Comparison of ENCODE assay signal across 8 cellular contexts in genomic region chr14:45919995-45920394, GRCh38.
DNase-seq lines count a peak whose midpoint lies in the region; ATAC-seq, FAIRE-seq and TF ChIP-seq lines count a peak whose summit lies in the region.
"Not testable (repeated sequence)": the region's sequence is repeated elsewhere in the genome, so short reads cannot be mapped to it uniquely, and the experiment has no call there.

No MANE protein-coding gene starts in this region.

- CTCF ChIA-PET in PC-3 (lab: Charles Lee): not testable (repeated sequence)

- in situ Hi-C loops in SK-MEL-5 (cut with HindIII; ENCODE audit: low pct_unique_long_range_greater_than_20kb, low sequenced_read_pairs): not testable (repeated sequence)

- peak; percentile 81 for ATAC-seq in PC-3

- H3K9me2 ChIP-seq in PC-3 (replicated peaks; ENCODE audit: low read length): not testable (repeated sequence)

- peak overlapping the region; percentile 31 for H3K4me2 ChIP-seq in PC-3 (ENCODE audit: low read length)
- peak overlapping the region; percentile 38 for H3K4me2 ChIP-seq in keratinocyte (ENCODE audit: control insufficient read depth, extremely low read depth, insufficient read depth, low read depth, low read length)

- not testable (repeated sequence) for H2AFZ ChIP-seq in PC-3 (ENCODE audit: low read length); keratinocyte (ENCODE audit: control insufficient read depth, low read length)

- dilution Hi-C loops in keratinocyte (cut with MboI; ENCODE audit: extremely low pct_ligation_motif_present, low sequenced_read_pairs): not testable (repeated sequence)

- H3K27me3 ChIP-seq in PC-3 (ENCODE audit: low read length); bronchial epithelial cell (ENCODE audit: control insufficient read depth, insufficient read depth, low read length); keratinocyte (ENCODE audit: control insufficient read depth, extremely low read depth, insufficient read depth, low read length): not testable (repeated sequence)

- TF ChIP-seq CTCF in 22Rv1 (IDR thresholded peaks at IDR 0.05); PC-3 (conservative IDR thresholded peaks at IDR 0.05; ENCODE audit: low read depth, low read length); bronchial epithelial cell (IDR thresholded peaks at IDR 0.05; ENCODE audit: insufficient read depth, low read length, severe bottlenecking); keratinocyte (optimal IDR thresholded peaks at IDR 0.05 in 1 of 3, IDR thresholded peaks at IDR 0.05 in 1 of 3, conservative IDR thresholded peaks at IDR 0.05 in 1 of 3; ENCODE audit: extremely low read depth in 1 of 3, insufficient read depth in 2 of 3, low read length in 3 of 3): not testable (repeated sequence)

- H3K9me3 ChIP-seq in PC-3 (ENCODE audit: low read length); keratinocyte (ENCODE audit: control insufficient read depth, low read depth, low read length): not testable (repeated sequence)

- not testable (repeated sequence) for H3F3A ChIP-seq in PC-3 (ENCODE audit: low read length, unreplicated experiment)

- H3K9ac ChIP-seq in PC-3 (ENCODE audit: low read length); keratinocyte (ENCODE audit: control insufficient read depth, extremely low read depth, insufficient read depth, low read length): not testable (repeated sequence)

- FAIRE-seq in bronchial epithelial cell (lab: Jason Lieb, UNC): not testable (repeated sequence)
- peak; percentile 89 for FAIRE-seq in keratinocyte (lab: Jason Lieb, UNC)

- DNase-seq in H4 (ENCODE audit: low spot score): peak; percentile 2
- DNase-seq in NCI-H1092 (lab: John Stamatoyannopoulos, UW): peak; percentile 2
- DNase-seq in NCI-H524 treated with DMSO at 0.1 percent for 48 hours (lab: John Stamatoyannopoulos, UW): peak; percentile 91
- DNase-seq in PC-3: peak; percentile 85
- peak; percentile 96 for DNase-seq in SK-MEL-5 (ENCODE audit: low read depth, low spot score)
- DNase-seq in bronchial epithelial cell (ENCODE audit: low read depth): peak; percentile 63
- DNase-seq in keratinocyte (ENCODE audit: low read depth, low spot score): peak; percentile 5

- H3K27ac ChIP-seq in 22Rv1: peak overlapping the region; percentile 30
- not testable (repeated sequence) for H3K27ac ChIP-seq in PC-3 (ENCODE audit: low read length); keratinocyte (ENCODE audit: control insufficient read depth, insufficient read depth, low read length)

- not testable (repeated sequence) for H3K36me3 ChIP-seq in PC-3 (ENCODE audit: low read depth, low read length); bronchial epithelial cell (ENCODE audit: control insufficient read depth, insufficient read depth, low read length); keratinocyte (ENCODE audit: control insufficient read depth in 2 of 2, extremely low read depth in 1 of 2, insufficient read depth in 2 of 2, low read length in 2 of 2)

- not testable (repeated sequence) for H3K9me1 ChIP-seq in keratinocyte (ENCODE audit: control insufficient read depth, extremely low read depth, insufficient read depth, low read length)

- POLR2A ChIA-PET in PC-3 (lab: Charles Lee; ENCODE audit: unreplicated experiment): not testable (repeated sequence)

- H3K79me2 ChIP-seq in PC-3 (ENCODE audit: low read length); keratinocyte (ENCODE audit: control insufficient read depth, insufficient read depth, low read length): not testable (repeated sequence)

- H4K20me1 ChIP-seq in PC-3 (ENCODE audit: low read length); keratinocyte (ENCODE audit: control insufficient read depth, extremely low read depth, insufficient read depth, low read length): not testable (repeated sequence)

- peaks cover 13% of the 10 kb centered on the region for H3K4me1 ChIP-seq in PC-3 (ENCODE audit: insufficient read depth, low read length)
- H3K4me1 ChIP-seq in keratinocyte (ENCODE audit: control insufficient read depth, extremely low read depth, insufficient read depth, low read length): not testable (repeated sequence)

- H3K4me3 ChIP-seq in PC-3 (ENCODE audit: low read length); bronchial epithelial cell (ENCODE audit: low read depth, low read length); keratinocyte (ENCODE audit: control insufficient read depth in 2 of 3, extremely low read depth in 1 of 3, insufficient read depth in 2 of 3, low read depth in 1 of 3, low read length in 3 of 3): not testable (repeated sequence)

- intact Hi-C loops in PC-3 (cut with micrococcal nuclease): not testable (repeated sequence)

- not testable (repeated sequence) for BruUV-seq in PC-3 (replicated peaks; lab: Mats Ljungman, UMichigan)

Comparison
In these comparisons a context has a peak if more than half of its experiments do, and no peak if none do; other contexts are left out.
1. DNase-seq: peak in every context shown above with its lines; median percentile 96 in SK-MEL-5; 91 in NCI-H524 treated with DMSO at 0.1 percent for 48 hours; 85 in PC-3; 63 in bronchial epithelial cell; 5 in keratinocyte; 2 in H4; 2 in NCI-H1092.